In the genomic region with DNA sequence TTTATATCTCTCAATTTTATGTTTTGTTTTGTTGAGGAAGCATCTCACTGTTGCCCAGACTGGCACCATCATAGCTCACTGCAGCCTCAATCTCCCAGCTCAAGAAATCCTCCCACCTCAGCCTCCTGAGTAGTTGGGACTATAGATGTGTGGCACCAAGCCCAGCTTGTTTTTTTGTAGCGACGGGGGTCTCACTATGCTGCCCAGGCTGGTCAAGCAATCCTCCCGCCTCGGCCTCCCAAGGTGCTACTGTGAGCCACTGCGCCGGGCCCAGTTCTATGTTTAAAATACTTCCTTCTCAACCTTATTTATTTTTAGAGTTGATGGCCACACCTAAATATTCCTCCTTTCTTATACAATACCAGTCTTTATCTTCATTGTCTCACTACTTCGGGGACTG, we compare ENCODE assay signal across 3 cellular contexts.
TF ChIP-seq lines count a peak whose summit lies in the region.

No MANE protein-coding gene starts in this region.

TF ChIP-seq in A549, 52 proteins besides CTCF, POLR2A, EP300 and RAD21:
- TF ChIP-seq MAFK (IDR thresholded peaks at IDR 0.05; ENCODE audit: partially characterized antibody) (no peak), RCOR1 (IDR thresholded peaks at IDR 0.05; ENCODE audit: low read depth, low read length) (no peak), TP53 (CRISPR knock-in tag; IDR thresholded peaks at IDR 0.05) (no peak), POLR2AphosphoS2 (conservative IDR thresholded peaks at IDR 0.05; ENCODE audit: low read length) (no peak), CHD2 (IDR thresholded peaks at IDR 0.05; ENCODE audit: low read length, partially characterized antibody) (no peak), BHLHE40 (IDR thresholded peaks at IDR 0.05; ENCODE audit: low read depth, low read length) (no peak), ZFP36 (IDR thresholded peaks at IDR 0.05; ENCODE audit: borderline replicate concordance, partially characterized antibody) (no peak), EHMT2 (IDR thresholded peaks at IDR 0.05; ENCODE audit: low read depth) (no peak)
TF ChIP-seq in A549: peak in this region for 0.

TF ChIP-seq in HCT116, 20 proteins besides CTCF, POLR2A, EP300 and RAD21:
- no peak for TF ChIP-seq CEBPB (IDR thresholded peaks at IDR 0.05; ENCODE audit: low read depth)
- no peak for TF ChIP-seq CBX3 (IDR thresholded peaks at IDR 0.05; ENCODE audit: low read depth)
- no peak for TF ChIP-seq YY1 (IDR thresholded peaks at IDR 0.05; ENCODE audit: extremely low read depth, insufficient replicate concordance, low read depth, low read length)
- TF ChIP-seq, protein P1, sequence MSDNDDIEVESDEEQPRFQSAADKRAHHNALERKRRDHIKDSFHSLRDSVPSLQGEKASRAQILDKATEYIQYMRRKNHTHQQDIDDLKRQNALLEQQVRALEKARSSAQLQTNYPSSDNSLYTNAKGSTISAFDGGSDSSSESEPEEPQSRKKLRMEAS (IDR thresholded peaks at IDR 0.05): no peak
- TF ChIP-seq ZNF274 (IDR thresholded peaks at IDR 0.05; ENCODE audit: low read depth, low read length): no peak
- TF ChIP-seq SP1 (IDR thresholded peaks at IDR 0.05; ENCODE audit: low read depth): no peak
- no peak for TF ChIP-seq EGR1 (IDR thresholded peaks at IDR 0.05; ENCODE audit: low read depth)
- no peak for TF ChIP-seq SIN3A (IDR thresholded peaks at IDR 0.05; ENCODE audit: low read depth)
- TF ChIP-seq, protein P2, sequence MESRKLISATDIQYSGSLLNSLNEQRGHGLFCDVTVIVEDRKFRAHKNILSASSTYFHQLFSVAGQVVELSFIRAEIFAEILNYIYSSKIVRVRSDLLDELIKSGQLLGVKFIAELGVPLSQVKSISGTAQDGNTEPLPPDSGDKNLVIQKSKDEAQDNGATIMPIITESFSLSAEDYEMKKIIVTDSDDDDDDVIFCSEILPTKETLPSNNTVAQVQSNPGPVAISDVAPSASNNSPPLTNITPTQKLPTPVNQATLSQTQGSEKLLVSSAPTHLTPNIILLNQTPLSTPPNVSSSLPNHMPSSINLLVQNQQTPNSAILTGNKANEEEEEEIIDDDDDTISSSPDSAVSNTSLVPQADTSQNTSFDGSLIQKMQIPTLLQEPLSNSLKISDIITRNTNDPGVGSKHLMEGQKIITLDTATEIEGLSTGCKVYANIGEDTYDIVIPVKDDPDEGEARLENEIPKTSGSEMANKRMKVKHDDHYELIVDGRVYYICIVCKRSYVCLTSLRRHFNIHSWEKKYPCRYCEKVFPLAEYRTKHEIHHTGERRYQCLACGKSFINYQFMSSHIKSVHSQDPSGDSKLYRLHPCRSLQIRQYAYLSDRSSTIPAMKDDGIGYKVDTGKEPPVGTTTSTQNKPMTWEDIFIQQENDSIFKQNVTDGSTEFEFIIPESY (IDR thresholded peaks at IDR 0.05; ENCODE audit: extremely low read depth, insufficient replicate concordance, low read length): no peak
- no peak for TF ChIP-seq ZFX (IDR thresholded peaks at IDR 0.05)
- no peak for TF ChIP-seq EZH2 (IDR thresholded peaks at IDR 0.05)
- TF ChIP-seq, protein P3, sequence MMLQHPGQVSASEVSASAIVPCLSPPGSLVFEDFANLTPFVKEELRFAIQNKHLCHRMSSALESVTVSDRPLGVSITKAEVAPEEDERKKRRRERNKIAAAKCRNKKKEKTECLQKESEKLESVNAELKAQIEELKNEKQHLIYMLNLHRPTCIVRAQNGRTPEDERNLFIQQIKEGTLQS (IDR thresholded peaks at IDR 0.05): no peak
TF ChIP-seq in HCT116: peak in this region for 0.

TF ChIP-seq in GM12891, 5 proteins besides CTCF, POLR2A, EP300 and RAD21:
- TF ChIP-seq TAF1 (IDR thresholded peaks at IDR 0.05; ENCODE audit: low read depth, low read length): no peak
- no peak for TF ChIP-seq POLR2AphosphoS5 (IDR thresholded peaks at IDR 0.05; ENCODE audit: low read depth, low read length)
- no peak for TF ChIP-seq POU2F2 (IDR thresholded peaks at IDR 0.05; ENCODE audit: low read depth, low read length)
- TF ChIP-seq SPI1 (IDR thresholded peaks at IDR 0.05; ENCODE audit: low read depth, low read length): no peak
- no peak for TF ChIP-seq PAX5 (IDR thresholded peaks at IDR 0.05; ENCODE audit: insufficient read depth, low read length, severe bottlenecking)
